ENCODE assay signal across 1 cellular context in the genomic region with DNA sequence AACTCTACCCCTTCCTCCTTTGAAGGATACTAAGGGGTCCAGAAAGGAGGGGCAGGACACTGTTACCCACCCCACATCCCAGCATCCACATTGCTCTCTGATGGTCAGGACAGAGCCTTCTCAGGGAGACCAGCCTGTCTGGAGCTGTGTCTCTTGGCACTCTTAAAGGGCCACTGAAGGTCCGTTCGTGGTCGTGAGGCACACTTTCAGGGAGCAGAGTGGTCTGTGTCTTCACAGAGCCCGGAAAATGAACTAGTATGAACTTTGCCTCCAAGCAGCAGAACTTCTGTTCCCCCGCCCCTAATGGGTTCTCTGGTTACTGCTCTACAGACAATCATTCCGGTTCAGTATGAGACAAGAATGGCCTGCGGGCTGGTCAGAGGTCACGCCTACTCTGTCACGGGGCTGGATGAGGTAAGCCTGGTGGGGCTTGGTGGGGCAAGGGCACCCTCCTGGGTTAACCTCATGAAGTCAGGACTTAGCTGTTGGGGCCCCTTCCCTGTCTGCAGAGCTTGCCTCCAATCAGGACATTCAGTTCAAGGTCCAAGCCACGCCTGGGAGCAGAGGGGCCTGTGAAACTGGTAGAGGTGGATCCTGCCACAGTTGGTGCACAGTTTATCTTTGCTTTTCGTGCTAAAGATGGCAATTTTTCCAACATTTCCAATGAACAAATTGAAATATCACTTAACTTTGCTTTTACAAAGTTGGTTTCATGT.
TF ChIP-seq lines count a peak whose summit lies in the region.

No MANE protein-coding gene starts in this region.

TF ChIP-seq in HepG2, 621 proteins besides CTCF, POLR2A, EP300 and RAD21 (continued from another document and continues in another):
- TF ChIP-seq ZNF124 (CRISPR knock-in tag; IDR thresholded peaks at IDR 0.05) (peak; percentile 43), CC2D1A (CRISPR knock-in tag; IDR thresholded peaks at IDR 0.05) (no peak), U2AF1 (optimal IDR thresholded peaks at IDR 0.05; ENCODE audit: low read depth, low read length) (no peak), GATAD2A (CRISPR knock-in tag; IDR thresholded peaks at IDR 0.05) (peak; percentile 87), MBNL3 (CRISPR knock-in tag; conservative IDR thresholded peaks at IDR 0.05) (no peak), ZNF562 (CRISPR knock-in tag; IDR thresholded peaks at IDR 0.05; ENCODE audit: borderline replicate concordance) (no peak), SMARCC2 (IDR thresholded peaks at IDR 0.05) (no peak), PRPF4 (IDR thresholded peaks at IDR 0.05; ENCODE audit: low read depth, low read length, poor library complexity, severe bottlenecking) (no peak), RNF2 (conservative IDR thresholded peaks at IDR 0.05; ENCODE audit: low read depth) (no peak), ZBTB8A (CRISPR knock-in tag; IDR thresholded peaks at IDR 0.05; ENCODE audit: borderline replicate concordance, low read depth) (no peak), ZNF644 (CRISPR knock-in tag; IDR thresholded peaks at IDR 0.05; ENCODE audit: low read depth) (peak; percentile 55; the same call in 1 of the 2 replicates), KIAA2018 (CRISPR knock-in tag; IDR thresholded peaks at IDR 0.05; ENCODE audit: borderline replicate concordance) (no peak), SRY (CRISPR knock-in tag; IDR thresholded peaks at IDR 0.05) (peak; percentile 46; the same call in 1 of the 2 replicates), AFF4 (CRISPR knock-in tag; IDR thresholded peaks at IDR 0.05) (no peak), FOXK2 (IDR thresholded peaks at IDR 0.05) (no peak), TMF1 (CRISPR knock-in tag; IDR thresholded peaks at IDR 0.05; ENCODE audit: low read depth) (no peak), SMYD3 (CRISPR knock-in tag; IDR thresholded peaks at IDR 0.05) (no peak), ZBTB21 (CRISPR knock-in tag; IDR thresholded peaks at IDR 0.05) (peak; percentile 88), ARHGAP35 (CRISPR knock-in tag; IDR thresholded peaks at IDR 0.05; ENCODE audit: borderline replicate concordance) (no peak; the same call in 1 of the 2 replicates), DZIP1 (CRISPR knock-in tag; IDR thresholded peaks at IDR 0.05) (0 out of 2 replicates have a peak, but pooled peaks have one; percentile 28), BCL6 (CRISPR knock-in tag; IDR thresholded peaks at IDR 0.05) (peak; percentile 64), ZNF598 (CRISPR knock-in tag; IDR thresholded peaks at IDR 0.05; ENCODE audit: borderline replicate concordance) (peak; percentile 29; the same call in 1 of the 2 replicates), ZNF10 (CRISPR knock-in tag; IDR thresholded peaks at IDR 0.05; ENCODE audit: borderline replicate concordance, low read depth) (no peak), EED (CRISPR knock-in tag; IDR thresholded peaks at IDR 0.05) (no peak), PHF5A (CRISPR knock-in tag; IDR thresholded peaks at IDR 0.05; ENCODE audit: low read depth, unreplicated experiment) (peak; percentile 70), ZNF777 (CRISPR knock-in tag; IDR thresholded peaks at IDR 0.05) (no peak), PHF20 (CRISPR knock-in tag; IDR thresholded peaks at IDR 0.05) (peak; percentile 59), LCORL (IDR thresholded peaks at IDR 0.05) (no peak), LCORL (CRISPR knock-in tag; IDR thresholded peaks at IDR 0.05) (peak; percentile 85), ZNF17 (CRISPR knock-in tag; IDR thresholded peaks at IDR 0.05) (no peak), POGZ (CRISPR knock-in tag; IDR thresholded peaks at IDR 0.05) (peak; percentile 85)
- TF ChIP-seq, protein P1, sequence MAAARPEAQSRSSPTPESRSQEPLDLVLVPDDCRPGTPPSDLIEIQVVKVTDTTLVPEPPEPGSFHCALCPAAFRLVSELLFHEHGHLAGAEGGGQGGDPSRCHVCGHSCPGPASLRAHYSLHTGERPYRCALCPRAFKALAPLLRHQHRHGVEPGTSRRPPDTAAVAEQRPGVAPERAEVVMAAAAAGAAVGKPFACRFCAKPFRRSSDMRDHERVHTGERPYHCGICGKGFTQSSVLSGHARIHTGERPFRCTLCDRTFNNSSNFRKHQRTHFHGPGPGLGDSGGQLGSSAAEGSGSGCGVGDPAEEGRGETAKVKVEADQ (CRISPR knock-in tag; IDR thresholded peaks at IDR 0.05; ENCODE audit: borderline replicate concordance) = no peak
- TF ChIP-seq, protein P2, sequence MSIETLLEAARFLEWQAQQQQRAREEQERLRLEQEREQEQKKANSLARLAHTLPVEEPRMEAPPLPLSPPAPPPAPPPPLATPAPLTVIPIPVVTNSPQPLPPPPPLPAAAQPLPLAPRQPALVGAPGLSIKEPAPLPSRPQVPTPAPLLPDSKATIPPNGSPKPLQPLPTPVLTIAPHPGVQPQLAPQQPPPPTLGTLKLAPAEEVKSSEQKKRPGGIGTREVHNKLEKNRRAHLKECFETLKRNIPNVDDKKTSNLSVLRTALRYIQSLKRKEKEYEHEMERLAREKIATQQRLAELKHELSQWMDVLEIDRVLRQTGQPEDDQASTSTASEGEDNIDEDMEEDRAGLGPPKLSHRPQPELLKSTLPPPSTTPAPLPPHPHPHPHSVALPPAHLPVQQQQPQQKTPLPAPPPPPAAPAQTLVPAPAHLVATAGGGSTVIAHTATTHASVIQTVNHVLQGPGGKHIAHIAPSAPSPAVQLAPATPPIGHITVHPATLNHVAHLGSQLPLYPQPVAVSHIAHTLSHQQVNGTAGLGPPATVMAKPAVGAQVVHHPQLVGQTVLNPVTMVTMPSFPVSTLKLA (IDR thresholded peaks at IDR 0.05) = no peak
- TF ChIP-seq, protein P3, sequence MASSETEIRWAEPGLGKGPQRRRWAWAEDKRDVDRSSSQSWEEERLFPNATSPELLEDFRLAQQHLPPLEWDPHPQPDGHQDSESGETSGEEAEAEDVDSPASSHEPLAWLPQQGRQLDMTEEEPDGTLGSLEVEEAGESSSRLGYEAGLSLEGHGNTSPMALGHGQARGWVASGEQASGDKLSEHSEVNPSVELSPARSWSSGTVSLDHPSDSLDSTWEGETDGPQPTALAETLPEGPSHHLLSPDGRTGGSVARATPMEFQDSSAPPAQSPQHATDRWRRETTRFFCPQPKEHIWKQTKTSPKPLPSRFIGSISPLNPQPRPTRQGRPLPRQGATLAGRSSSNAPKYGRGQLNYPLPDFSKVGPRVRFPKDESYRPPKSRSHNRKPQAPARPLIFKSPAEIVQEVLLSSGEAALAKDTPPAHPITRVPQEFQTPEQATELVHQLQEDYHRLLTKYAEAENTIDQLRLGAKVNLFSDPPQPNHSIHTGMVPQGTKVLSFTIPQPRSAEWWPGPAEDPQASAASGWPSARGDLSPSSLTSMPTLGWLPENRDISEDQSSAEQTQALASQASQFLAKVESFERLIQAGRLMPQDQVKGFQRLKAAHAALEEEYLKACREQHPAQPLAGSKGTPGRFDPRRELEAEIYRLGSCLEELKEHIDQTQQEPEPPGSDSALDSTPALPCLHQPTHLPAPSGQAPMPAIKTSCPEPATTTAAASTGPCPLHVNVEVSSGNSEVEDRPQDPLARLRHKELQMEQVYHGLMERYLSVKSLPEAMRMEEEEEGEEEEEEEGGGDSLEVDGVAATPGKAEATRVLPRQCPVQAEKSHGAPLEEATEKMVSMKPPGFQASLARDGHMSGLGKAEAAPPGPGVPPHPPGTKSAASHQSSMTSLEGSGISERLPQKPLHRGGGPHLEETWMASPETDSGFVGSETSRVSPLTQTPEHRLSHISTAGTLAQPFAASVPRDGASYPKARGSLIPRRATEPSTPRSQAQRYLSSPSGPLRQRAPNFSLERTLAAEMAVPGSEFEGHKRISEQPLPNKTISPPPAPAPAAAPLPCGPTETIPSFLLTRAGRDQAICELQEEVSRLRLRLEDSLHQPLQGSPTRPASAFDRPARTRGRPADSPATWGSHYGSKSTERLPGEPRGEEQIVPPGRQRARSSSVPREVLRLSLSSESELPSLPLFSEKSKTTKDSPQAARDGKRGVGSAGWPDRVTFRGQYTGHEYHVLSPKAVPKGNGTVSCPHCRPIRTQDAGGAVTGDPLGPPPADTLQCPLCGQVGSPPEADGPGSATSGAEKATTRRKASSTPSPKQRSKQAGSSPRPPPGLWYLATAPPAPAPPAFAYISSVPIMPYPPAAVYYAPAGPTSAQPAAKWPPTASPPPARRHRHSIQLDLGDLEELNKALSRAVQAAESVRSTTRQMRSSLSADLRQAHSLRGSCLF (CRISPR knock-in tag; IDR thresholded peaks at IDR 0.05; ENCODE audit: borderline replicate concordance) = no peak
